19 cellular contexts compared by ENCODE assay signal in genomic region chr5:73647721-73648120, GRCh38. TPM values are rescaled to one million over a fixed set of nuclear protein-coding genes. Genes with fewer than 3 reads are reported as not detected.
DNase-seq lines count a peak whose midpoint lies in the region; ATAC-seq and TF ChIP-seq lines count a peak whose summit lies in the region.
"Had no signal": no experiment of that assay in that cellular context is flagged by ENCODE, and none has a peak within 500 bp of the region (broad histone marks: within the 10 kb centered on the region; RNA-seq: fewer than 3 reads in every experiment).

No MANE protein-coding gene starts in this region.

- in situ Hi-C loops in HAP-1 (cut with MboI; ENCODE audit: low sequenced_read_pairs) = no loop called here

- CTCF ChIA-PET in MCF 10A (lab: Yijun Ruan, JAX) = interaction anchor here (0.6 to 1.0 kb wide), 2 partner anchors 57 to 582 kb away, joined by 3 to 4 read pairs; no protein-coding TSS in a partner anchor

- POLR2A ChIA-PET in MCF 10A (lab: Yijun Ruan, JAX) = interaction anchor here (0.6 to 1.2 kb wide), 4 partner anchors 9 to 64 kb away, joined by 3 to 4 read pairs (median 4); partner anchors contain the start of gene ARHGEF28

- H3K27me3 Mint-ChIP-seq in MCF 10A (ENCODE audit: insufficient read depth, unreplicated experiment) = no peaks in the 10 kb centered on the region

- DNase-seq in MCF 10A (ENCODE audit: unreplicated experiment) (no peak), breast epithelium (ENCODE audit: low spot score in 2 of 2) (no peak), RWPE2 (ENCODE audit: low spot score) (no peak), epithelial cell of prostate (ENCODE audit: low read depth, low spot score) (no peak), renal cortical epithelial cell (ENCODE audit: low read depth) (peak; percentile 61), HAP-1 (ENCODE audit: low spot score in 2 of 2) (no peak), lower leg skin (ENCODE audit: low spot score in 2 of 2) (no peak)
- DNase-seq: AML-193; Caco-2; CD4-positive, alpha-beta T cell; DMS153; DMS79; GDM1; GOT3; H9 had no signal

- H3K9me3 ChIP-seq in breast epithelium (no peaks in the 10 kb centered on the region), RWPE2 (ENCODE audit: severe bottlenecking) (no peaks in the 10 kb centered on the region), HAP-1 (no peaks in the 10 kb centered on the region)
- H3K9me3 ChIP-seq: A549, Caco-2 had no signal

- H3K4me1 ChIP-seq in breast epithelium (no peaks in the 10 kb centered on the region), RWPE2 (ENCODE audit: insufficient read depth, poor library complexity, severe bottlenecking) (peaks cover 71% of the 10 kb centered on the region), HAP-1 (no peaks in the 10 kb centered on the region)
- H3K4me1 ChIP-seq: Caco-2 had no signal

- no TSS peak for BruUV-seq in MCF 10A (replicated peaks; lab: Mats Ljungman, UMichigan)

- no peaks in the 10 kb centered on the region for H3K9me3 Mint-ChIP-seq in MCF 10A (ENCODE audit: unreplicated experiment)
- H3K9me3 Mint-ChIP-seq: CD4-positive, alpha-beta T cell; H9 had no signal

- peaks cover 51% of the 10 kb centered on the region for H3K4me1 Mint-ChIP-seq in MCF 10A (ENCODE audit: insufficient read depth, unreplicated experiment)

- no peak overlapping the region for H3K4me3 ChIP-seq in breast epithelium
- no peak overlapping the region for H3K4me3 ChIP-seq in RWPE2 (ENCODE audit: severe bottlenecking)
- H3K4me3 ChIP-seq in HAP-1 = no peak overlapping the region
- no peak overlapping the region for H3K4me3 ChIP-seq in lower leg skin (ENCODE audit: low read depth, poor library complexity, severe bottlenecking)
- H3K4me3 ChIP-seq: A549 had no signal

- intact Hi-C loops in MCF 10A (cut with micrococcal nuclease) (no loop called here), breast epithelium (cut with DNase I; ENCODE audit: low total_unique reads) (no loop called here), lower leg skin (cut with DNase I; ENCODE audit: low total_unique reads) (no loop called here)

- H3K27ac Mint-ChIP-seq in MCF 10A (ENCODE audit: low read depth, unreplicated experiment) = peak overlapping the region; percentile 90
- H3K27ac Mint-ChIP-seq: CD4-positive, alpha-beta T cell; H9 had no signal

- no peak for ATAC-seq in RWPE2 (ENCODE audit: low read depth)
- ATAC-seq in GM21576 (IDR thresholded peaks at IDR 0.05; ENCODE audit: unreplicated experiment) = no peak
- ATAC-seq: A549 had no signal

- TF ChIP-seq CTCF in MCF 10A (IDR thresholded peaks at IDR 0.05; ENCODE audit: unreplicated experiment) (no peak), breast epithelium (IDR thresholded peaks at IDR 0.05) (no peak), RWPE2 (IDR thresholded peaks at IDR 0.05; ENCODE audit: poor library complexity, severe bottlenecking) (no peak), lower leg skin (IDR thresholded peaks at IDR 0.05) (no peak)

- H3K36me3 ChIP-seq in breast epithelium = no peaks in the 10 kb centered on the region
- peaks cover 20% of the 10 kb centered on the region; the same call in 1 of the 2 replicates for H3K36me3 ChIP-seq in RWPE2 (ENCODE audit: low read depth)
- H3K36me3 ChIP-seq in HAP-1 (replicated peaks) = no peaks in the 10 kb centered on the region

- H3K4me3 Mint-ChIP-seq in MCF 10A (ENCODE audit: unreplicated experiment) = no peak overlapping the region
- H3K4me3 Mint-ChIP-seq: CD4-positive, alpha-beta T cell; H9 had no signal

- no peak overlapping the region for H3K27ac ChIP-seq in breast epithelium
- peak overlapping the region; percentile 99 for H3K27ac ChIP-seq in RWPE2 (ENCODE audit: poor library complexity, severe bottlenecking)
- peak overlapping the region; percentile 99 for H3K27ac ChIP-seq in epithelial cell of prostate
- H3K27ac ChIP-seq: 22Rv1, A549, C4-2B had no signal

- TF ChIP-seq POLR2A in breast epithelium (IDR thresholded peaks at IDR 0.05) (no peak), lower leg skin (IDR thresholded peaks at IDR 0.05) (no peak)

- H3K36me3 Mint-ChIP-seq in MCF 10A (ENCODE audit: insufficient read depth, unreplicated experiment) = no peaks in the 10 kb centered on the region

- no peaks in the 10 kb centered on the region for H3K27me3 ChIP-seq in breast epithelium
- H3K27me3 ChIP-seq in RWPE2 (ENCODE audit: insufficient read depth, poor library complexity, severe bottlenecking) = no peaks in the 10 kb centered on the region
- no peaks in the 10 kb centered on the region for H3K27me3 ChIP-seq in HAP-1 (ENCODE audit: low read depth)

RNA-seq across cellular contexts. Expression of gene ARHGEF28, which starts 21.7 kb away (rescaled TPM):
- total RNA-seq in MCF 10A (2022) = 27.2 and 34.8 TPM in 2 replicates
- total RNA-seq in breast epithelium = 10 to 100 TPM; 11.4 to 65.4 (median 31.5) TPM
- total RNA-seq in renal cortical epithelial cell = 74.5 and 112 TPM in 2 replicates
- total RNA-seq in lower leg skin = 10 to 100 TPM; 30.9 to 54.7 (median 36.2) TPM
- total RNA-seq: CD4-positive, alpha-beta T cell had no signal

Comparison
In these comparisons a context has a peak if more than half of its experiments do, and no peak if none do; other contexts are left out.
1. H3K27ac ChIP-seq: peak in RWPE2 (single experiment) and epithelial cell of prostate (single experiment); none in breast epithelium (0 of 2).